8 cellular contexts compared by ENCODE assay signal in the genomic region with DNA sequence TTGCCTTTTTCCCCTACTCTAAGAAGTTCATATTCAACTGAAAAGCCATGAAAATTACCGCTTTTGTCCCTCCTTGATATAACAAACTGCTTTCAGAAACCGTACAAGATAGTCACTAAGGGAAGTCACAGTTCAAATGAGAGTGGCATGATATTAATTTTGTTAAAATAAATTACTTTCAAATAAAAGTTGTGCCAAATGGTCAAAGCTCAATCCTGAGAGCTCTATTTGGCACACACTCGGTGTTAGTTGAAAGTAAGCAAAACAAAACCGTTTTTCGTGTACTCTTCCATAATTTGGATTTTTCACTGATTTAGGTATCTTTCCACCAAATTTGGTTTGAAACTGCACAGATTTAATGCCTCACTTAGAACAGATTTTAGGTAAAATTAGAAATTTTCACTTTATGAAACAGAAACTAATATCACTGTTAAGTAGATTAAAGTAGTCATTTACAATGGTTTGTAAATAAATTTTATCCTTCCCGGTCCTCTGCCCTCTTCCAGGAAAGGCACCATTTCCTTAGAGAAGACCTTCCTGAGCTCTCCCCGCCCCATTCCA. TPM values are rescaled to one million over a fixed set of nuclear protein-coding genes. Genes with fewer than 3 reads are reported as not detected.
A peak's percentile ranks its signal among the peaks of the same experiment; 100 is the strongest.
DNase-seq lines count a peak whose midpoint lies in the region; ATAC-seq and TF ChIP-seq lines count a peak whose summit lies in the region.

No MANE protein-coding gene starts in this region.

- ATAC-seq in RWPE2 (ENCODE audit: low read depth) (no peak), psoas muscle (no peak), GM21529 (IDR thresholded peaks at IDR 0.05; ENCODE audit: unreplicated experiment) (no peak), HG02642 (IDR thresholded peaks at IDR 0.05; ENCODE audit: poor library complexity, unreplicated experiment) (no peak)

- no peak for TF ChIP-seq CTCF in RWPE2 (IDR thresholded peaks at IDR 0.05; ENCODE audit: poor library complexity, severe bottlenecking)
- no peak for TF ChIP-seq CTCF in psoas muscle (IDR thresholded peaks at IDR 0.05)

- H3K9me3 ChIP-seq in RWPE2 (ENCODE audit: severe bottlenecking) = no peaks in the 10 kb centered on the region
- H3K9me3 ChIP-seq in psoas muscle = no peaks in the 10 kb centered on the region

- peaks cover 6% of the 10 kb centered on the region for H3K4me1 ChIP-seq in RWPE2 (ENCODE audit: insufficient read depth, poor library complexity, severe bottlenecking)
- peaks cover 25% of the 10 kb centered on the region for H3K4me1 ChIP-seq in psoas muscle

- H3K4me3 ChIP-seq in GM08714 (ENCODE audit: low read length) (peak overlapping the region; percentile 81), RWPE2 (ENCODE audit: severe bottlenecking) (peak overlapping the region; percentile 69), psoas muscle (peak overlapping the region; percentile 73)

- intact Hi-C loops in psoas muscle (cut with DNase I) = loop anchor here in 1 of 2 donors (2.0 to 10.0 kb wide), 2 partner anchors 16 to 136 kb away; partner anchors contain the start of gene ZNF445

- H3K27me3 ChIP-seq in RWPE2 (ENCODE audit: insufficient read depth, poor library complexity, severe bottlenecking) (no peaks in the 10 kb centered on the region), psoas muscle (ENCODE audit: insufficient read depth in 3 of 3, low read length in 2 of 3) (no peaks in the 10 kb centered on the region)

- WGBS in psoas muscle, 3 donors = 8 to 10% (median 9%) methylated on average over 7 of the region's 7 CpGs

- H3K36me3 ChIP-seq in RWPE2 (ENCODE audit: low read depth) (peaks cover 4% of the 10 kb centered on the region; the same call in 1 of the 2 replicates), psoas muscle (ENCODE audit: insufficient read depth in 1 of 2, low read depth in 1 of 2) (no peaks in the 10 kb centered on the region)

- no peak for DNase-seq in RWPE2 (ENCODE audit: low spot score)
- DNase-seq in fibroblast of peridontal ligament (ENCODE audit: extremely low read depth) = peak; percentile 21
- DNase-seq in psoas muscle = no peak
- no peak for DNase-seq in nucleus accumbens (lab: John Stamatoyannopoulos, UW)
- no peak for DNase-seq in EL

- H3K27ac ChIP-seq in RWPE2 (ENCODE audit: poor library complexity, severe bottlenecking) (peak overlapping the region; percentile 50), psoas muscle (peak overlapping the region; percentile 99)

RNA-seq across cellular contexts. Expression of gene TCAIM, which starts 0.7 kb away (rescaled TPM):
- 10 to 100 TPM; 15.8 to 31.0 (median 19.6) TPM for total RNA-seq in psoas muscle
- polyA plus RNA-seq in psoas muscle = 10 to 100 TPM; 13.3 to 26.4 (median 14.6) TPM
